In genomic region chr21:33403786-33404571, GRCh38 we compare ENCODE assay signal across 1 cellular context.
TF ChIP-seq lines count a peak whose summit lies in the region.

No MANE protein-coding gene starts in this region.

TF ChIP-seq in K562, 482 proteins besides CTCF, POLR2A, EP300 and RAD21 (continued from another document and continues in another):
- TF ChIP-seq, protein P1, sequence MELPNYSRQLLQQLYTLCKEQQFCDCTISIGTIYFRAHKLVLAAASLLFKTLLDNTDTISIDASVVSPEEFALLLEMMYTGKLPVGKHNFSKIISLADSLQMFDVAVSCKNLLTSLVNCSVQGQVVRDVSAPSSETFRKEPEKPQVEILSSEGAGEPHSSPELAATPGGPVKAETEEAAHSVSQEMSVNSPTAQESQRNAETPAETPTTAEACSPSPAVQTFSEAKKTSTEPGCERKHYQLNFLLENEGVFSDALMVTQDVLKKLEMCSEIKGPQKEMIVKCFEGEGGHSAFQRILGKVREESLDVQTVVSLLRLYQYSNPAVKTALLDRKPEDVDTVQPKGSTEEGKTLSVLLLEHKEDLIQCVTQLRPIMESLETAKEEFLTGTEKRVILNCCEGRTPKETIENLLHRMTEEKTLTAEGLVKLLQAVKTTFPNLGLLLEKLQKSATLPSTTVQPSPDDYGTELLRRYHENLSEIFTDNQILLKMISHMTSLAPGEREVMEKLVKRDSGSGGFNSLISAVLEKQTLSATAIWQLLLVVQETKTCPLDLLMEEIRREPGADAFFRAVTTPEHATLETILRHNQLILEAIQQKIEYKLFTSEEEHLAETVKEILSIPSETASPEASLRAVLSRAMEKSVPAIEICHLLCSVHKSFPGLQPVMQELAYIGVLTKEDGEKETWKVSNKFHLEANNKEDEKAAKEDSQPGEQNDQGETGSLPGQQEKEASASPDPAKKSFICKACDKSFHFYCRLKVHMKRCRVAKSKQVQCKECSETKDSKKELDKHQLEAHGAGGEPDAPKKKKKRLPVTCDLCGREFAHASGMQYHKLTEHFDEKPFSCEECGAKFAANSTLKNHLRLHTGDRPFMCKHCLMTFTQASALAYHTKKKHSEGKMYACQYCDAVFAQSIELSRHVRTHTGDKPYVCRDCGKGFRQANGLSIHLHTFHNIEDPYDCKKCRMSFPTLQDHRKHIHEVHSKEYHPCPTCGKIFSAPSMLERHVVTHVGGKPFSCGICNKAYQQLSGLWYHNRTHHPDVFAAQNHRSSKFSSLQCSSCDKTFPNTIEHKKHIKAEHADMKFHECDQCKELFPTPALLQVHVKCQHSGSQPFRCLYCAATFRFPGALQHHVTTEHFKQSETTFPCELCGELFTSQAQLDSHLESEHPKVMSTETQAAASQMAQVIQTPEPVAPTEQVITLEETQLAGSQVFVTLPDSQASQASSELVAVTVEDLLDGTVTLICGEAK (IDR thresholded peaks at IDR 0.05) = 0 out of 2 replicates have a peak, but pooled peaks have one; percentile 30
- TF ChIP-seq, protein P1 (CRISPR knock-in tag; IDR thresholded peaks at IDR 0.05) = no peak
- TF ChIP-seq NFRKB (IDR thresholded peaks at IDR 0.05; ENCODE audit: low read depth) (no peak), BDP1 (IDR thresholded peaks at IDR 0.05; ENCODE audit: insufficient read depth, insufficient read length) (no peak), TCFL5 (CRISPR knock-in tag; conservative IDR thresholded peaks at IDR 0.05) (no peak), POU5F1 (IDR thresholded peaks at IDR 0.05; ENCODE audit: borderline replicate concordance, low read depth, low read length, partially characterized antibody) (no peak), SAFB (IDR thresholded peaks at IDR 0.05; ENCODE audit: borderline replicate concordance, low read depth, low read length) (no peak), MYNN (IDR thresholded peaks at IDR 0.05) (no peak), MYNN (CRISPR knock-in tag; IDR thresholded peaks at IDR 0.05) (no peak), FUS (optimal IDR thresholded peaks at IDR 0.05; ENCODE audit: low read depth, low read length) (no peak), SP1 (CRISPR knock-in tag; IDR thresholded peaks at IDR 0.05) (no peak), ZNF23 (CRISPR knock-in tag; IDR thresholded peaks at IDR 0.05) (no peak), RHOXF2B (CRISPR knock-in tag; conservative IDR thresholded peaks at IDR 0.05) (no peak), JUND (IDR thresholded peaks at IDR 0.05; ENCODE audit: borderline replicate concordance, low read depth, low read length) (no peak), JUND (tag; IDR thresholded peaks at IDR 0.05; ENCODE audit: borderline replicate concordance, low read depth, low read length) (no peak), ZNF592 (IDR thresholded peaks at IDR 0.05) (peak; percentile 27; the same call in 1 of the 2 replicates), ZBTB8A (IDR thresholded peaks at IDR 0.05; ENCODE audit: partially characterized antibody) (no peak), ZNF282 (CRISPR knock-in tag; IDR thresholded peaks at IDR 0.05) (no peak), ZNF699 (CRISPR knock-in tag; IDR thresholded peaks at IDR 0.05; ENCODE audit: insufficient replicate concordance) (no peak), ILK (tag; IDR thresholded peaks at IDR 0.05; ENCODE audit: borderline replicate concordance, low read depth) (no peak), ZNF316 (IDR thresholded peaks at IDR 0.05) (no peak), E2F1 (CRISPR knock-in tag; IDR thresholded peaks at IDR 0.05) (no peak), HNRNPLL (IDR thresholded peaks at IDR 0.05; ENCODE audit: low read depth, low read length, poor library complexity, severe bottlenecking) (no peak), XRCC5 (IDR thresholded peaks at IDR 0.05; ENCODE audit: low read depth, low read length) (no peak), ZNF384 (IDR thresholded peaks at IDR 0.05; ENCODE audit: low read depth, low read length) (no peak), HDAC3 (IDR thresholded peaks at IDR 0.05; ENCODE audit: borderline replicate concordance, partially characterized antibody) (no peak), ZNF318 (IDR thresholded peaks at IDR 0.05; ENCODE audit: borderline replicate concordance in 1 of 2, low read depth in 1 of 2) (no peak), ZNF184 (CRISPR knock-in tag; IDR thresholded peaks at IDR 0.05) (no peak), ZNF668 (CRISPR knock-in tag; IDR thresholded peaks at IDR 0.05) (no peak), SRSF7 (optimal IDR thresholded peaks at IDR 0.05; ENCODE audit: low read depth, low read length) (no peak), GMEB1 (CRISPR knock-in tag; IDR thresholded peaks at IDR 0.05) (no peak)
